In genomic region chr1:76274302-76274701, GRCh38 we compare ENCODE assay signal across 31 cellular contexts.
"Had no signal": no experiment of that assay in that cellular context is flagged by ENCODE, and none has a peak within 500 bp of the region (broad histone marks: within the 10 kb centered on the region; RNA-seq: fewer than 3 reads in every experiment).

No MANE protein-coding gene starts in this region.

- H3K36me3 ChIP-seq: colonic mucosa, esophagus squamous epithelium, heart right ventricle, spleen, suprapubic skin, transverse colon, upper lobe of right lung, uterus had no signal

- H3K4me3 Mint-ChIP-seq: dendritic cell treated with granulocyte-macrophage colony-stimulating factor and Interleukin-4, amounts not matched to agents 40 ng/mL and 50 ng/mL, for 4 days; endodermal cell; memory B cell; naive thymus-derived CD8-positive, alpha-beta T cell; nephron progenitor cell; stimulated activated naive CD8-positive, alpha-beta T cell treated with anti-CD3 and anti-CD28 coated beads, Interleukin-15, amount 100 ng/mL, for 72 hours had no signal

- H3K27ac ChIP-seq: colonic mucosa, esophagus squamous epithelium, heart right ventricle, psoas muscle, skin epidermis, spleen, suprapubic skin, transverse colon, upper lobe of right lung, uterus had no signal

- DNase-seq: colonic mucosa; effector CD8-positive, alpha-beta T cell; endodermal cell; erythroblast; esophagus squamous epithelium; foreskin melanocyte; glutamatergic neuron; heart right ventricle; hippocampal formation; kidney; midbrain; naive thymus-derived CD8-positive, alpha-beta T cell; nephron progenitor cell; nucleus accumbens; posterior cingulate gyrus; psoas muscle; right cardiac atrium; spleen; stimulated activated CD4-positive, alpha-beta T cell treated with anti-CD3 and anti-CD28 coated beads, Interleukin-15, amount 100 ng/mL, for 24 hours; stimulated activated CD4-positive, alpha-beta T cell treated with anti-CD3 and anti-CD28 coated beads, Interleukin-2, amount 100 ng/mL, for 48 hours; stimulated activated naive CD4-positive, alpha-beta T cell; stimulated activated naive CD8-positive, alpha-beta T cell treated with anti-CD3 and anti-CD28 coated beads, Interleukin-15, amount 100 ng/mL, for 72 hours; transverse colon; upper lobe of right lung; uterus had no signal

- H3K9me3 Mint-ChIP-seq: dendritic cell treated with granulocyte-macrophage colony-stimulating factor and Interleukin-4, amounts not matched to agents 40 ng/mL and 50 ng/mL, for 4 days; endodermal cell; memory B cell; naive thymus-derived CD8-positive, alpha-beta T cell; nephron progenitor cell; stimulated activated naive CD8-positive, alpha-beta T cell treated with anti-CD3 and anti-CD28 coated beads, Interleukin-15, amount 100 ng/mL, for 72 hours had no signal

- H3K27ac Mint-ChIP-seq: dendritic cell treated with granulocyte-macrophage colony-stimulating factor and Interleukin-4, amounts not matched to agents 40 ng/mL and 50 ng/mL, for 4 days; endodermal cell; memory B cell; nephron progenitor cell; stimulated activated naive CD8-positive, alpha-beta T cell treated with anti-CD3 and anti-CD28 coated beads, Interleukin-15, amount 100 ng/mL, for 72 hours had no signal

- H3K27me3 Mint-ChIP-seq: dendritic cell treated with granulocyte-macrophage colony-stimulating factor and Interleukin-4, amounts not matched to agents 40 ng/mL and 50 ng/mL, for 4 days; naive thymus-derived CD8-positive, alpha-beta T cell; stimulated activated naive CD8-positive, alpha-beta T cell treated with anti-CD3 and anti-CD28 coated beads, Interleukin-15, amount 100 ng/mL, for 72 hours had no signal

- H3K27me3 ChIP-seq: colonic mucosa, esophagus squamous epithelium, heart right ventricle, spleen, suprapubic skin, transverse colon, upper lobe of right lung, uterus had no signal

- H3K4me3 ChIP-seq: colonic mucosa, esophagus squamous epithelium, heart right ventricle, lung, psoas muscle, skin epidermis, spleen, suprapubic skin, transverse colon, upper lobe of right lung, uterus had no signal

- ATAC-seq: heart right ventricle; left lobe of liver; naive thymus-derived CD8-positive, alpha-beta T cell; psoas muscle; right cardiac atrium; stimulated activated naive CD8-positive, alpha-beta T cell treated with anti-CD3 and anti-CD28 coated beads, Interleukin-15, amount 100 ng/mL, for 72 hours; upper lobe of right lung had no signal

- H3K9me3 ChIP-seq: colonic mucosa, esophagus squamous epithelium, heart right ventricle, psoas muscle, spleen, suprapubic skin, transverse colon, upper lobe of right lung, uterus had no signal

- H3K36me3 Mint-ChIP-seq: memory B cell; naive thymus-derived CD8-positive, alpha-beta T cell had no signal

- H3K4me1 ChIP-seq: colonic mucosa, psoas muscle, uterus had no signal
